16 cellular contexts compared by ENCODE assay signal in the genomic region with DNA sequence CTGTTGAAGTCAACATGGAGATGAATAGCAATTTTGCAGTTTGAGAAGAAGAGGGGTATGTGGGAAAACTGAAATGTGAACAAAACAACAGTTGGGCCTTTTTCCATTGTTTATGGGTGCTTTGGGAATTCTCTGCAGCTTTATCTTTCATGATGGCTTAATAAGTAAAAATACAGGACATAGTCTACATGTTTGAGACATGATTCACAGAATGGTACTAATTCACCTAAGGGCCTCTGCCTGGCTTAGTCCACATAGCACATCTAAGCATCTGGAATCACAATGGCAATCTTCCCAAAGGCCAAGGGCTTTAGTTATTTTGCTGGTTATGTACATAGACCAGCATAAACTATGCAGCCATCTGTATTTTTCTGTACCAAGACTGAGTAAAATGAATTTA.
DNase-seq lines count a peak whose midpoint lies in the region; ATAC-seq and TF ChIP-seq lines count a peak whose summit lies in the region.
"Had no signal": no experiment of that assay in that cellular context is flagged by ENCODE, and none has a peak within 500 bp of the region (broad histone marks: within the 10 kb centered on the region; RNA-seq: fewer than 3 reads in every experiment).

No MANE protein-coding gene starts in this region.

- H3K27ac ChIP-seq in IMR-90 (ENCODE audit: insufficient read depth, low read length) (no peak overlapping the region), brain microvascular endothelial cell (no peak overlapping the region)
- H3K27ac ChIP-seq: neural progenitor cell, tibial nerve had no signal

- H4K91ac ChIP-seq in IMR-90 (ENCODE audit: insufficient read depth, low read depth, low read length), result no peak overlapping the region

- no peak overlapping the region for H2AK9ac ChIP-seq in IMR-90 (replicated peaks; ENCODE audit: low read depth, low read length, poor library complexity)

- no peak for TF ChIP-seq POLR2A in IMR-90 (IDR thresholded peaks at IDR 0.05; ENCODE audit: low read depth, low read length)

- TF ChIP-seq RAD21 in IMR-90 (IDR thresholded peaks at IDR 0.05; ENCODE audit: low read length), result no peak

- H3K36me3 ChIP-seq in IMR-90 (ENCODE audit: control insufficient read depth, insufficient read depth, low read length) (no peaks in the 10 kb centered on the region), brain microvascular endothelial cell (replicated peaks) (no peaks in the 10 kb centered on the region), kidney epithelial cell (ENCODE audit: control insufficient read depth, insufficient read depth, low read length) (no peaks in the 10 kb centered on the region), BE2C (no peaks in the 10 kb centered on the region)
- H3K36me3 ChIP-seq: HAP-1, neural progenitor cell, tibial nerve had no signal

- H3K9ac ChIP-seq in IMR-90 (ENCODE audit: low read depth, low read length), result no peak overlapping the region
- H3K9ac ChIP-seq: neural progenitor cell had no signal

- peak overlapping the region; percentile 1; the same call in 1 of the 2 replicates for H3K18ac ChIP-seq in IMR-90 (ENCODE audit: low read depth, low read length)

- in situ Hi-C loops in IMR-90 (cut with MboI; ENCODE audit: low sequenced_read_pairs) (no loop called here), brain microvascular endothelial cell (cut with HindIII; ENCODE audit: low pct_ligation_motif_present, low sequenced_read_pairs) (no loop called here)

- H2BK20ac ChIP-seq in IMR-90 (ENCODE audit: low read depth, low read length), result peak overlapping the region; percentile 92; the same call in 1 of the 2 replicates

- peak overlapping the region; percentile 4; the same call in 1 of the 2 replicates for H3K4me2 ChIP-seq in IMR-90 (ENCODE audit: low read depth, low read length)
- H3K4me2 ChIP-seq: neural progenitor cell had no signal

- ATAC-seq in IMR-90 (ENCODE audit: low read depth) (peak; percentile 86), GM21528 (IDR thresholded peaks at IDR 0.05; ENCODE audit: low FRiP score, unreplicated experiment) (no peak)
- ATAC-seq: left ventricle myocardium superior had no signal

- intact Hi-C loops in IMR-90 (cut with micrococcal nuclease), result no loop called here

- H3K9me3 ChIP-seq in IMR-90 (ENCODE audit: control insufficient read depth, insufficient read depth, low read length) (no peaks in the 10 kb centered on the region), BE2C (no peaks in the 10 kb centered on the region)
- H3K9me3 ChIP-seq: HAP-1, tibial nerve had no signal

- H2BK120ac ChIP-seq in IMR-90 (ENCODE audit: low read depth, low read length), result no peak overlapping the region

- H3K4me1 ChIP-seq in IMR-90 (ENCODE audit: control insufficient read depth, insufficient read depth, low read length) (peaks cover 5% of the 10 kb centered on the region), BE2C (no peaks in the 10 kb centered on the region)
- H3K4me1 ChIP-seq: HAP-1, tibial nerve had no signal

- dilution Hi-C loops in IMR-90 (cut with HindIII; ENCODE audit: low sequenced_read_pairs, unreplicated experiment), result no loop called here

- peaks cover 9% of the 10 kb centered on the region for H3K9me1 ChIP-seq in IMR-90 (ENCODE audit: insufficient read depth, low read length)

- POLR2A ChIA-PET in AG04449 (lab: Yijun Ruan, JAX) (no interaction called here), IMR-90 (lab: Charles Lee; ENCODE audit: unreplicated experiment) (no interaction called here)

- no peaks in the 10 kb centered on the region for H3K27me3 ChIP-seq in IMR-90 (ENCODE audit: control insufficient read depth, insufficient read depth, low read length)
- H3K27me3 ChIP-seq in brain microvascular endothelial cell (replicated peaks), result no peaks in the 10 kb centered on the region
- no peaks in the 10 kb centered on the region for H3K27me3 ChIP-seq in kidney epithelial cell (ENCODE audit: control insufficient read depth, insufficient read depth, low read length)
- H3K27me3 ChIP-seq in BE2C, result no peaks in the 10 kb centered on the region
- H3K27me3 ChIP-seq: neural progenitor cell, tibial nerve had no signal

- no peak overlapping the region for H2AFZ ChIP-seq in IMR-90 (replicated peaks; ENCODE audit: low read length, poor library complexity)
- H2AFZ ChIP-seq: neural progenitor cell had no signal

- BruUV-seq in IMR-90 (replicated peaks; lab: Mats Ljungman, UMichigan), result no TSS peak

- no peak overlapping the region for H3K23ac ChIP-seq in IMR-90 (ENCODE audit: low read depth, low read length)

- H4K5ac ChIP-seq in IMR-90 (ENCODE audit: low read depth, low read length), result no peak overlapping the region

- H3K14ac ChIP-seq in IMR-90 (replicated peaks; ENCODE audit: low read depth, low read length), result no peak overlapping the region

- no peak for TF ChIP-seq CTCF in AG04449 (IDR thresholded peaks at IDR 0.05; ENCODE audit: insufficient read depth, low read length, missing control alignments)
- no peak for TF ChIP-seq CTCF in IMR-90 (conservative IDR thresholded peaks at IDR 0.05; ENCODE audit: low read depth, low read length)
- TF ChIP-seq CTCF in brain microvascular endothelial cell (IDR thresholded peaks at IDR 0.05; ENCODE audit: low read depth, low read length, missing control alignments), result no peak
- no peak for TF ChIP-seq CTCF in kidney epithelial cell (IDR thresholded peaks at IDR 0.05; ENCODE audit: insufficient read depth, low read length, poor library complexity, severe bottlenecking)
- no peak for TF ChIP-seq CTCF in BE2C (IDR thresholded peaks at IDR 0.05; ENCODE audit: low read depth, low read length)

- CTCF ChIA-PET in AG04449 (lab: Yijun Ruan, JAX), result no interaction called here
- CTCF ChIA-PET in IMR-90 (lab: Yijun Ruan, JAX), result no interaction called here

- peak overlapping the region; percentile 71 for H2BK5ac ChIP-seq in IMR-90 (ENCODE audit: low read depth, low read length, poor library complexity, severe bottlenecking)

- peak overlapping the region; percentile 24; the same call in 1 of the 2 replicates for H3K56ac ChIP-seq in IMR-90 (ENCODE audit: extremely low read depth, insufficient read depth, low read length)

- H2AK5ac ChIP-seq in IMR-90 (ENCODE audit: low read depth, low read length), result no peak overlapping the region

- H3K79me1 ChIP-seq in IMR-90 (ENCODE audit: low read depth in 1 of 2, low read length in 2 of 2), result no peaks in the 10 kb centered on the region

- no peak overlapping the region for H3K4ac ChIP-seq in IMR-90 (ENCODE audit: low read depth, low read length)

- no peak overlapping the region; a peak in 1 of 4 replicates for H4K8ac ChIP-seq in IMR-90 (ENCODE audit: low read depth in 2 of 2, low read length in 2 of 2)

- no peak overlapping the region for H3K4me3 ChIP-seq in AG04449 (ENCODE audit: low read depth, low read length)
- H3K4me3 ChIP-seq in IMR-90 (ENCODE audit: insufficient read depth, low read depth, low read length), result no peak overlapping the region
- H3K4me3 ChIP-seq in brain microvascular endothelial cell (ENCODE audit: low read depth, low read length), result no peak overlapping the region
- no peak overlapping the region for H3K4me3 ChIP-seq in kidney epithelial cell (ENCODE audit: low read depth, low read length)
- H3K4me3 ChIP-seq in BE2C (ENCODE audit: low read depth, low read length), result no peak overlapping the region
- H3K4me3 ChIP-seq: HAP-1, neural progenitor cell, tibial nerve had no signal

- DNase-seq in AG04449 (ENCODE audit: low read depth, low spot score), result peak; percentile 83
- DNase-seq in IMR-90, result peak; percentile 84
- DNase-seq in brain microvascular endothelial cell, result peak; percentile 61
- peak; percentile 83 for DNase-seq in kidney epithelial cell (ENCODE audit: low read depth)
- no peak for DNase-seq in activated CD4-positive, alpha-beta T cell treated with anti-CD3 and anti-CD28 coated beads for 48 hours
- DNase-seq in BE2C, result no peak
- no peak for DNase-seq in putamen (ENCODE audit: low spot score)
- DNase-seq: AML-193, head of caudate nucleus, left ventricle myocardium superior, NCI-H146, NCI-H774 had no signal

- H4K20me1 ChIP-seq in IMR-90 (ENCODE audit: insufficient read depth, low read length), result no peaks in the 10 kb centered on the region

- no peak overlapping the region for H2BK15ac ChIP-seq in IMR-90 (ENCODE audit: low read depth, low read length)

TF ChIP-seq in IMR-90, 13 proteins besides CTCF, POLR2A, EP300 and RAD21:
- TF ChIP-seq SMC3 (IDR thresholded peaks at IDR 0.05; ENCODE audit: low read depth, low read length) (no peak), CEBPB (IDR thresholded peaks at IDR 0.05; ENCODE audit: low read depth, low read length) (no peak), MAFK (IDR thresholded peaks at IDR 0.05; ENCODE audit: low read depth, low read length) (no peak), NFE2L2 (IDR thresholded peaks at IDR 0.05; ENCODE audit: low read depth, low read length) (no peak), MXI1 (IDR thresholded peaks at IDR 0.05; ENCODE audit: borderline replicate concordance, low read depth, low read length) (no peak), MAZ (IDR thresholded peaks at IDR 0.05; ENCODE audit: borderline replicate concordance, low read depth, low read length) (no peak), RCOR1 (IDR thresholded peaks at IDR 0.05; ENCODE audit: insufficient replicate concordance, low read length) (no peak), RFX5 (IDR thresholded peaks at IDR 0.05; ENCODE audit: low read depth, low read length) (no peak), CHD1 (IDR thresholded peaks at IDR 0.05; ENCODE audit: low read depth, low read length) (no peak), BHLHE40 (IDR thresholded peaks at IDR 0.05; ENCODE audit: low read depth, low read length) (no peak), FOS (IDR thresholded peaks at IDR 0.05; ENCODE audit: low read depth, low read length) (no peak)
- TF ChIP-seq, protein P1, sequence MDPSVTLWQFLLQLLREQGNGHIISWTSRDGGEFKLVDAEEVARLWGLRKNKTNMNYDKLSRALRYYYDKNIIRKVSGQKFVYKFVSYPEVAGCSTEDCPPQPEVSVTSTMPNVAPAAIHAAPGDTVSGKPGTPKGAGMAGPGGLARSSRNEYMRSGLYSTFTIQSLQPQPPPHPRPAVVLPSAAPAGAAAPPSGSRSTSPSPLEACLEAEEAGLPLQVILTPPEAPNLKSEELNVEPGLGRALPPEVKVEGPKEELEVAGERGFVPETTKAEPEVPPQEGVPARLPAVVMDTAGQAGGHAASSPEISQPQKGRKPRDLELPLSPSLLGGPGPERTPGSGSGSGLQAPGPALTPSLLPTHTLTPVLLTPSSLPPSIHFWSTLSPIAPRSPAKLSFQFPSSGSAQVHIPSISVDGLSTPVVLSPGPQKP (IDR thresholded peaks at IDR 0.05; ENCODE audit: borderline replicate concordance, low read depth, low read length), result no peak
- TF ChIP-seq, protein P2, sequence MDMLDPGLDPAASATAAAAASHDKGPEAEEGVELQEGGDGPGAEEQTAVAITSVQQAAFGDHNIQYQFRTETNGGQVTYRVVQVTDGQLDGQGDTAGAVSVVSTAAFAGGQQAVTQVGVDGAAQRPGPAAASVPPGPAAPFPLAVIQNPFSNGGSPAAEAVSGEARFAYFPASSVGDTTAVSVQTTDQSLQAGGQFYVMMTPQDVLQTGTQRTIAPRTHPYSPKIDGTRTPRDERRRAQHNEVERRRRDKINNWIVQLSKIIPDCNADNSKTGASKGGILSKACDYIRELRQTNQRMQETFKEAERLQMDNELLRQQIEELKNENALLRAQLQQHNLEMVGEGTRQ (IDR thresholded peaks at IDR 0.05; ENCODE audit: low read depth, low read length), result no peak
TF ChIP-seq in IMR-90: peak in this region for 0.

Comparison
In these comparisons a context has a peak if more than half of its experiments do, and no peak if none do; other contexts are left out.
1. DNase-seq: peak in AG04449 (single experiment), IMR-90 (single experiment), brain microvascular endothelial cell (single experiment) and kidney epithelial cell (single experiment); none in activated CD4-positive, alpha-beta T cell treated with anti-CD3 and anti-CD28 coated beads for 48 hours (single experiment), BE2C (single experiment) and putamen (single experiment).